34 cellular contexts compared by ENCODE assay signal in genomic region chr17:43650471-43650870, GRCh38. TPM values are rescaled to one million over a fixed set of nuclear protein-coding genes. Genes with fewer than 3 reads are reported as not detected.
"Had no signal": no experiment of that assay in that cellular context is flagged by ENCODE, and none has a peak within 500 bp of the region (broad histone marks: within the 10 kb centered on the region; RNA-seq: fewer than 3 reads in every experiment).

No MANE protein-coding gene starts in this region.

- H3K9me3 Mint-ChIP-seq: activated B cell treated with CpG ODN at 0.5 μM for 24 hours; activated CD4-positive, alpha-beta memory T cell treated with anti-CD3 and anti-CD28 coated beads, Interleukin-2, amount 10 ng/mL, durations not matched to agents 7 days and 5 days; activated naive CD4-positive, alpha-beta T cell treated with anti-CD3 and anti-CD28 coated beads, Interleukin-2, amount 50 U/mL, for 72 hours; activated T-cell treated with anti-CD3 and anti-CD28 coated beads, Interleukin-2, amount 50 U/mL, for 72 hours; activated T-helper 17 cell treated with anti-CD3 and anti-CD28 coated beads, Interleukin-2, amount 50 U/mL, for 72 hours; brain had no signal

- H3K27ac Mint-ChIP-seq: activated B cell treated with CpG ODN at 0.5 μM for 24 hours; activated CD4-positive, alpha-beta memory T cell treated with anti-CD3 and anti-CD28 coated beads, Interleukin-2, amount 10 ng/mL, durations not matched to agents 7 days and 5 days; activated CD8-positive, alpha-beta memory T cell treated with anti-CD3 and anti-CD28 coated beads, Interleukin-2, amount 10 ng/mL, durations not matched to agents 7 days and 5 days; activated naive CD4-positive, alpha-beta T cell treated with anti-CD3 and anti-CD28 coated beads, Interleukin-2, amount 50 U/mL, for 72 hours; activated T-cell treated with anti-CD3 and anti-CD28 coated beads, Interleukin-2, amount 50 U/mL, for 72 hours; activated T-helper 17 cell treated with anti-CD3 and anti-CD28 coated beads, Interleukin-2, amount 50 U/mL, for 72 hours had no signal

- H3K36me3 Mint-ChIP-seq: activated CD8-positive, alpha-beta memory T cell treated with anti-CD3 and anti-CD28 coated beads, Interleukin-2, amount 10 ng/mL, durations not matched to agents 7 days and 5 days; activated naive CD4-positive, alpha-beta T cell treated with anti-CD3 and anti-CD28 coated beads, Interleukin-2, amount 50 U/mL, for 72 hours; brain had no signal

- DNase-seq: activated B cell treated with CpG ODN at 0.5 μM for 24 hours; activated CD4-positive, alpha-beta memory T cell treated with anti-CD3 and anti-CD28 coated beads, Interleukin-2, amount 10 ng/mL, durations not matched to agents 7 days and 5 days; activated CD4-positive, alpha-beta T cell treated with anti-CD3 and anti-CD28 coated beads for 4 hours; activated CD4-positive, alpha-beta T cell treated with anti-CD3 and anti-CD28 coated beads, Interleukin-2, amount 50 U/mL, for 1 hour; activated CD4-positive, CD25-positive, alpha-beta regulatory T cell treated with anti-CD3 and anti-CD28 coated beads, Interleukin-2, amount 50 U/mL, for 72 hours; activated CD8-positive, alpha-beta memory T cell treated with anti-CD3 and anti-CD28 coated beads for 24 hours; activated CD8-positive, alpha-beta memory T cell treated with anti-CD3 and anti-CD28 coated beads, Interleukin-2, amount 10 ng/mL, durations not matched to agents 7 days and 5 days; activated CD8-positive, alpha-beta memory T cell treated with anti-CD3 and anti-CD28 coated beads, Interleukin-2, amount 50 U/mL, for 48 hours; activated effector memory CD4-positive, alpha-beta T cell treated with anti-CD3 and anti-CD28 coated beads, Interleukin-2, amount 50 U/mL, for 16 hours; activated naive CD4-positive, alpha-beta T cell treated with Interleukin-2 at 50 U/mL for 16 hours; activated T-cell treated with anti-CD3 and anti-CD28 coated beads, Interleukin-2, amount 50 U/mL, for 72 hours; anterior cingulate cortex; Karpas-422; KBM-7; NCI-H1105; NCI-H1417 treated with DMSO at 0.1 percent for 48 hours; NCI-H187 treated with DMSO at 0.1 percent for 48 hours; NCI-H2081; NCI-H345; NCI-H524 treated with DMSO at 0.1 percent for 48 hours; SHP77 treated with DMSO at 0.1 percent for 48 hours; T-helper 1 cell; T-helper 2 cell; T-helper 9 cell had no signal

- H3K4me3 Mint-ChIP-seq: activated B cell treated with CpG ODN at 0.5 μM for 24 hours; activated CD4-positive, alpha-beta memory T cell treated with anti-CD3 and anti-CD28 coated beads, Interleukin-2, amount 10 ng/mL, durations not matched to agents 7 days and 5 days; activated CD8-positive, alpha-beta memory T cell treated with anti-CD3 and anti-CD28 coated beads, Interleukin-2, amount 10 ng/mL, durations not matched to agents 7 days and 5 days; activated T-cell treated with anti-CD3 and anti-CD28 coated beads, Interleukin-2, amount 50 U/mL, for 72 hours; activated T-helper 17 cell treated with anti-CD3 and anti-CD28 coated beads, Interleukin-2, amount 50 U/mL, for 72 hours; brain had no signal

- H3K4me3 ChIP-seq: cardiac muscle cell had no signal

- H3K27ac ChIP-seq: cardiac muscle cell, VCaP had no signal

- H3K36me3 ChIP-seq: cardiac muscle cell had no signal

- ATAC-seq: activated CD8-positive, alpha-beta memory T cell treated with anti-CD3 and anti-CD28 coated beads, Interleukin-2, amount 10 ng/mL, durations not matched to agents 7 days and 5 days; activated naive CD4-positive, alpha-beta T cell treated with anti-CD3 and anti-CD28 coated beads, Interleukin-2, amount 50 U/mL, for 72 hours; activated T-cell treated with anti-CD3 and anti-CD28 coated beads, Interleukin-2, amount 50 U/mL, for 72 hours; activated T-helper 17 cell treated with anti-CD3 and anti-CD28 coated beads, Interleukin-2, amount 50 U/mL, for 72 hours; Panc1; SK-N-SH treated with all-trans-retinoic acid at 6 μM for 48 hours had no signal

RNA-seq across cellular contexts. Expression of gene MEOX1, which starts 11.3 kb away (rescaled TPM):
- total RNA-seq: activated B cell treated with CpG ODN at 0.5 μM for 24 hours, MCF 10A, NCI-H460, SK-MEL-5 had no signal
